In genomic region chr7:118040562-118040961, GRCh38 we compare ENCODE assay signal across 1 cellular context.
A peak's percentile ranks its signal among the peaks of the same experiment; 100 is the strongest.
TF ChIP-seq lines count a peak whose summit lies in the region.

No MANE protein-coding gene starts in this region.

TF ChIP-seq in GM12878, 131 proteins besides CTCF, POLR2A, EP300 and RAD21 (continued from another document):
- TF ChIP-seq RCOR1 (conservative IDR thresholded peaks at IDR 0.05; ENCODE audit: low read depth, low read length), result 0 out of 2 replicates have a peak, but pooled peaks have one; percentile 40
- no peak for TF ChIP-seq HDGF (IDR thresholded peaks at IDR 0.05)
- TF ChIP-seq ZZZ3 (IDR thresholded peaks at IDR 0.05; ENCODE audit: control insufficient read depth, insufficient read length, low read depth), result no peak
- TF ChIP-seq ZNF217 (IDR thresholded peaks at IDR 0.05), result peak; percentile 72; the same call in 1 of the 2 replicates
- 0 out of 2 replicates have a peak, but pooled peaks have one; percentile 45 for TF ChIP-seq MEF2A (IDR thresholded peaks at IDR 0.05; ENCODE audit: insufficient read depth, low read depth, low read length)
- TF ChIP-seq CHD2 (IDR thresholded peaks at IDR 0.05; ENCODE audit: borderline replicate concordance, low read depth, low read length), result 0 out of 2 replicates have a peak, but pooled peaks have one; percentile 38
- TF ChIP-seq NBN (IDR thresholded peaks at IDR 0.05), result peak; percentile 61; the same call in 1 of the 2 replicates
- peak; percentile 88 for TF ChIP-seq NR2F1 (conservative IDR thresholded peaks at IDR 0.05)
- no peak for TF ChIP-seq EGR1 (IDR thresholded peaks at IDR 0.05; ENCODE audit: borderline replicate concordance in 1 of 2, low read depth in 2 of 2, low read length in 2 of 2)
- peak; percentile 80 for TF ChIP-seq SMAD1 (IDR thresholded peaks at IDR 0.05; ENCODE audit: low read depth, partially characterized antibody)
- peak; percentile 89 for TF ChIP-seq BMI1 (IDR thresholded peaks at IDR 0.05; ENCODE audit: borderline replicate concordance)
- peak; percentile 77; the same call in 1 of the 2 replicates for TF ChIP-seq BCL11A (IDR thresholded peaks at IDR 0.05; ENCODE audit: low read depth, low read length)
- TF ChIP-seq ZNF592 (IDR thresholded peaks at IDR 0.05), result 0 out of 2 replicates have a peak, but pooled peaks have one; percentile 48
- no peak for TF ChIP-seq ZSCAN29 (IDR thresholded peaks at IDR 0.05)
- no peak for TF ChIP-seq SP1 (IDR thresholded peaks at IDR 0.05; ENCODE audit: low read depth, low read length)
- TF ChIP-seq FOXK2 (IDR thresholded peaks at IDR 0.05), result no peak
- peak; percentile 92 for TF ChIP-seq ATF7 (IDR thresholded peaks at IDR 0.05; ENCODE audit: low read depth)
- peak; percentile 81 for TF ChIP-seq MEF2B (IDR thresholded peaks at IDR 0.05; ENCODE audit: partially characterized antibody, poor library complexity, severe bottlenecking)
- peak; percentile 63; the same call in 1 of the 2 replicates for TF ChIP-seq ZBTB40 (IDR thresholded peaks at IDR 0.05; ENCODE audit: borderline replicate concordance)
- peak; percentile 77 to 78; a peak in 2 of 4 replicates for TF ChIP-seq IKZF2 (IDR thresholded peaks at IDR 0.05)
- TF ChIP-seq SKIL (IDR thresholded peaks at IDR 0.05; ENCODE audit: low read depth, poor library complexity, severe bottlenecking), result peak; percentile 46
- TF ChIP-seq CUX1 (IDR thresholded peaks at IDR 0.05; ENCODE audit: insufficient replicate concordance, low read depth, low read length), result peak; percentile 91
- TF ChIP-seq ATF2 (IDR thresholded peaks at IDR 0.05; ENCODE audit: low read length), result peak; percentile 71
TF ChIP-seq in GM12878: peak in this region for 29.
